In genomic region chr11:62539238-62539925, GRCh38 we compare ENCODE assay signal across 8 cellular contexts. TPM values are rescaled to one million over a fixed set of nuclear protein-coding genes. Genes with fewer than 3 reads are reported as not detected.
A peak's percentile ranks its signal among the peaks of the same experiment; 100 is the strongest.
DNase-seq lines count a peak whose midpoint lies in the region; ATAC-seq and TF ChIP-seq lines count a peak whose summit lies in the region.

No MANE protein-coding gene starts in this region.

- CTCF ChIA-PET in GM10248 (lab: Yijun Ruan, JAX), result interaction anchor here (7.1 to 10.0 kb wide), 2 partner anchors 16 to 116 kb away, joined by 83 to 247 read pairs; no protein-coding TSS in a partner anchor

- peak; percentile 9 for ATAC-seq in activated naive CD8-positive, alpha-beta T cell treated with anti-CD3 and anti-CD28 coated beads, Interleukin-2, amount 10 ng/mL, durations not matched to agents 7 days and 5 days (ENCODE audit: low read depth)
- ATAC-seq in HG02642 (IDR thresholded peaks at IDR 0.05; ENCODE audit: poor library complexity, unreplicated experiment), result no peak
- ATAC-seq in HG03342 (IDR thresholded peaks at IDR 0.05; ENCODE audit: unreplicated experiment), result no peak

- TF ChIP-seq CTCF in GM10248 (IDR thresholded peaks at IDR 0.05; ENCODE audit: control extremely low read depth, extremely low read depth, low read depth, missing control alignments), result no peak

- H3K4me1 Mint-ChIP-seq in activated naive CD8-positive, alpha-beta T cell treated with anti-CD3 and anti-CD28 coated beads, Interleukin-2, amount 10 ng/mL, durations not matched to agents 7 days and 5 days, result peaks cover 42% of the 10 kb centered on the region

- peaks cover 11% of the 10 kb centered on the region for H3K36me3 Mint-ChIP-seq in activated naive CD8-positive, alpha-beta T cell treated with anti-CD3 and anti-CD28 coated beads, Interleukin-2, amount 10 ng/mL, durations not matched to agents 7 days and 5 days

- peak; percentile 35 for DNase-seq in GM10248 (ENCODE audit: extremely low spot score)
- DNase-seq in NOMO-1 treated with DMSO at 0.1 percent for 48 hours (lab: John Stamatoyannopoulos, UW; ENCODE audit: unreplicated experiment), result peak; percentile 16
- no peak for DNase-seq in activated naive CD8-positive, alpha-beta T cell treated with anti-CD3 and anti-CD28 coated beads, Interleukin-2, amount 10 ng/mL, durations not matched to agents 7 days and 5 days
- peak; percentile 61 for DNase-seq in iPS-NIHi11 (ENCODE audit: low spot score)
- DNase-seq in stimulated activated CD4-positive, alpha-beta T cell treated with anti-CD3 and anti-CD28 coated beads, Interleukin-4, amount 100 ng/mL, for 24 hours, result peak; percentile 69
- no peak for DNase-seq in SHP77 treated with DMSO at 0.1 percent for 48 hours (lab: John Stamatoyannopoulos, UW)

- POLR2A ChIA-PET in GM10248 (lab: Yijun Ruan, JAX), result no interaction called here
- POLR2A ChIA-PET in activated naive CD8-positive, alpha-beta T cell treated with anti-CD3 and anti-CD28 coated beads, Interleukin-2, amount 10 ng/mL, durations not matched to agents 7 days and 5 days (lab: Charles Lee), result interaction anchor here (1.0 kb wide), 1 partner anchor 21 kb away, joined by 5 read pairs; no protein-coding TSS in a partner anchor

- no peak overlapping the region for H3K4me3 Mint-ChIP-seq in activated naive CD8-positive, alpha-beta T cell treated with anti-CD3 and anti-CD28 coated beads, Interleukin-2, amount 10 ng/mL, durations not matched to agents 7 days and 5 days

- H3K9me3 Mint-ChIP-seq in activated naive CD8-positive, alpha-beta T cell treated with anti-CD3 and anti-CD28 coated beads, Interleukin-2, amount 10 ng/mL, durations not matched to agents 7 days and 5 days, result no peaks in the 10 kb centered on the region

- no peaks in the 10 kb centered on the region for H3K27me3 Mint-ChIP-seq in activated naive CD8-positive, alpha-beta T cell treated with anti-CD3 and anti-CD28 coated beads, Interleukin-2, amount 10 ng/mL, durations not matched to agents 7 days and 5 days

- no peak overlapping the region for H3K27ac Mint-ChIP-seq in activated naive CD8-positive, alpha-beta T cell treated with anti-CD3 and anti-CD28 coated beads, Interleukin-2, amount 10 ng/mL, durations not matched to agents 7 days and 5 days

RNA-seq across cellular contexts. Expression of gene AHNAK, which starts 7.2 kb away (rescaled TPM):
- total RNA-seq in activated naive CD8-positive, alpha-beta T cell treated with anti-CD3 and anti-CD28 coated beads, Interleukin-2, amount 10 ng/mL, durations not matched to agents 7 days and 5 days, result 100 to 1,000 TPM; 278 to 344 TPM

RNA-seq across cellular contexts. Expression of gene EEF1G, which starts 34.3 kb away (rescaled TPM):
- 1,000 to 10,000 TPM; 1,132 to 1,152 TPM for total RNA-seq in activated naive CD8-positive, alpha-beta T cell treated with anti-CD3 and anti-CD28 coated beads, Interleukin-2, amount 10 ng/mL, durations not matched to agents 7 days and 5 days

RNA-seq across cellular contexts. Expression of gene TUT1, which starts 51.9 kb away (rescaled TPM):
- 10 to 100 TPM; 27.2 to 38.2 TPM for total RNA-seq in activated naive CD8-positive, alpha-beta T cell treated with anti-CD3 and anti-CD28 coated beads, Interleukin-2, amount 10 ng/mL, durations not matched to agents 7 days and 5 days

Comparison
In these comparisons a context has a peak if more than half of its experiments do, and no peak if none do; other contexts are left out.
1. DNase-seq: peak in GM10248 (single experiment), NOMO-1 treated with DMSO at 0.1 percent for 48 hours (single experiment), iPS-NIHi11 (single experiment) and stimulated activated CD4-positive, alpha-beta T cell treated with anti-CD3 and anti-CD28 coated beads, Interleukin-4, amount 100 ng/mL, for 24 hours (single experiment); none in activated naive CD8-positive, alpha-beta T cell treated with anti-CD3 and anti-CD28 coated beads, Interleukin-2, amount 10 ng/mL, durations not matched to agents 7 days and 5 days (single experiment) and SHP77 treated with DMSO at 0.1 percent for 48 hours (single experiment).